14 cellular contexts compared by ENCODE assay signal in genomic region chr3:36373084-36373483, GRCh38. TPM values are rescaled to one million over a fixed set of nuclear protein-coding genes. Genes with fewer than 3 reads are reported as not detected.
A peak's percentile ranks its signal among the peaks of the same experiment; 100 is the strongest.
DNase-seq lines count a peak whose midpoint lies in the region; ATAC-seq and TF ChIP-seq lines count a peak whose summit lies in the region.
"Had no signal": no experiment of that assay in that cellular context is flagged by ENCODE, and none has a peak within 500 bp of the region (broad histone marks: within the 10 kb centered on the region; RNA-seq: fewer than 3 reads in every experiment).

No MANE protein-coding gene starts in this region.

- no peaks in the 10 kb centered on the region for H4K20me1 ChIP-seq in PC-3 (ENCODE audit: low read length)

- H3F3A ChIP-seq in PC-3 (ENCODE audit: low read length, unreplicated experiment): no peaks in the 10 kb centered on the region

- H3K4me2 ChIP-seq in PC-3 (ENCODE audit: low read length): no peak overlapping the region

- H3K79me2 ChIP-seq in PC-3 (ENCODE audit: low read length): no peaks in the 10 kb centered on the region

- H3K36me3 ChIP-seq in PC-3 (ENCODE audit: low read depth, low read length): no peaks in the 10 kb centered on the region
- H3K36me3 ChIP-seq in left lung: no peaks in the 10 kb centered on the region
- H3K36me3 ChIP-seq in right atrium auricular region: no peaks in the 10 kb centered on the region
- H3K36me3 ChIP-seq: ovary had no signal

- CTCF ChIA-PET in PC-3 (lab: Charles Lee): no interaction called here
- CTCF ChIA-PET in RWPE1 (lab: Yijun Ruan, JAX): no interaction called here

- TF ChIP-seq CTCF in PC-3 (conservative IDR thresholded peaks at IDR 0.05; ENCODE audit: low read depth, low read length) (no peak), choroid plexus epithelial cell (conservative IDR thresholded peaks at IDR 0.05; ENCODE audit: low read depth, low read length) (no peak), left lung (IDR thresholded peaks at IDR 0.05) (no peak), right atrium auricular region (IDR thresholded peaks at IDR 0.05) (no peak), RWPE1 (conservative IDR thresholded peaks at IDR 0.05; ENCODE audit: low read depth) (no peak)

- H3K9ac ChIP-seq in PC-3 (ENCODE audit: low read length): no peak overlapping the region

- peak; percentile 40 for DNase-seq in AG08396 (ENCODE audit: low spot score)
- peak; percentile 48 for DNase-seq in PC-3
- DNase-seq in choroid plexus epithelial cell (ENCODE audit: low read depth): peak; percentile 38
- DNase-seq in left lung: no peak
- no peak for DNase-seq in right atrium auricular region (ENCODE audit: low spot score)
- no peak for DNase-seq in amniotic stem cell (lab: John Stamatoyannopoulos, UW)
- no peak for DNase-seq in RWPE1 (ENCODE audit: low spot score)
- DNase-seq in activated gamma-delta T cell treated with Interleukin-2 at 50 U/mL for 16 hours: no peak
- DNase-seq: activated CD4-positive, CD25-positive, alpha-beta regulatory T cell treated with anti-CD3 and anti-CD28 coated beads, Interleukin-2, amount 50 U/mL, for 72 hours; body of pancreas; DND-41; NCI-H2081 treated with DMSO at 0.1 percent for 48 hours; ovary; stimulated activated CD8-positive, alpha-beta memory T cell treated with anti-CD3 and anti-CD28 coated beads, Interleukin-4, amount 100 ng/mL, for 48 hours had no signal

- H3K4me3 ChIP-seq in PC-3 (ENCODE audit: low read length) (no peak overlapping the region), choroid plexus epithelial cell (ENCODE audit: low read depth, low read length) (no peak overlapping the region), left lung (no peak overlapping the region), right atrium auricular region (no peak overlapping the region)
- H3K4me3 ChIP-seq: body of pancreas, ovary had no signal

- H3K9me2 ChIP-seq in PC-3 (replicated peaks; ENCODE audit: low read length): no peaks in the 10 kb centered on the region; the same call in 1 of the 2 replicates

- peak; percentile 33 for ATAC-seq in PC-3
- peak; percentile 78 for ATAC-seq in left lung
- ATAC-seq: body of pancreas had no signal

- H3K9me3 ChIP-seq in PC-3 (ENCODE audit: low read length) (no peaks in the 10 kb centered on the region), left lung (no peaks in the 10 kb centered on the region), right atrium auricular region (no peaks in the 10 kb centered on the region)
- H3K9me3 ChIP-seq: body of pancreas, ovary had no signal

- BruUV-seq in PC-3 (replicated peaks; lab: Mats Ljungman, UMichigan): no TSS peak

- no peak overlapping the region for H3K27ac ChIP-seq in PC-3 (ENCODE audit: low read length)
- H3K27ac ChIP-seq in left lung: no peak overlapping the region
- H3K27ac ChIP-seq in right atrium auricular region: no peak overlapping the region
- H3K27ac ChIP-seq in RWPE1: no peak overlapping the region
- H3K27ac ChIP-seq: body of pancreas, ovary had no signal

- peaks cover 18% of the 10 kb centered on the region for H3K4me1 ChIP-seq in PC-3 (ENCODE audit: insufficient read depth, low read length)
- peaks cover 0 to 3% of the 10 kb centered on the region in 2 donors for H3K4me1 ChIP-seq in left lung
- H3K4me1 ChIP-seq in right atrium auricular region: no peaks in the 10 kb centered on the region
- H3K4me1 ChIP-seq: body of pancreas had no signal

- H3K27me3 ChIP-seq in PC-3 (ENCODE audit: low read length) (no peaks in the 10 kb centered on the region), left lung (no peaks in the 10 kb centered on the region), right atrium auricular region (no peaks in the 10 kb centered on the region)
- H3K27me3 ChIP-seq: body of pancreas, ovary had no signal

- POLR2A ChIA-PET in PC-3 (lab: Charles Lee; ENCODE audit: unreplicated experiment) (interaction anchor here (0.7 kb wide), 1 partner anchor 623 kb away, joined by 3 read pairs; no protein-coding TSS in a partner anchor), RWPE1 (lab: Yijun Ruan, JAX; ENCODE audit: low non-redundant PET) (no interaction called here)

- intact Hi-C loops in PC-3 (cut with micrococcal nuclease): no loop called here
- intact Hi-C loops in left lung (cut with DNase I): no loop called here

- no peak overlapping the region for H2AFZ ChIP-seq in PC-3 (ENCODE audit: low read length)

RNA-seq across cellular contexts. Expression of gene STAC, which starts 7.2 kb away (rescaled TPM):
- total RNA-seq in PC-3 (2014; rRNA removed) (4.4 and 6.7 TPM in 2 replicates), left lung (10 to 100 TPM; 14.3 to 16.7 TPM), right atrium auricular region (under 1 TPM in 1 of 2 donors, not detected in 1; 0.33 TPM)

Comparison
In these comparisons a context has a peak if more than half of its experiments do, and no peak if none do; other contexts are left out.
1. DNase-seq: peak in AG08396 (single experiment), PC-3 (single experiment) and choroid plexus epithelial cell (single experiment); none in left lung (0 of 2), right atrium auricular region (single experiment), amniotic stem cell (single experiment), RWPE1 (single experiment) and activated gamma-delta T cell treated with Interleukin-2 at 50 U/mL for 16 hours (single experiment).